In the genomic region with DNA sequence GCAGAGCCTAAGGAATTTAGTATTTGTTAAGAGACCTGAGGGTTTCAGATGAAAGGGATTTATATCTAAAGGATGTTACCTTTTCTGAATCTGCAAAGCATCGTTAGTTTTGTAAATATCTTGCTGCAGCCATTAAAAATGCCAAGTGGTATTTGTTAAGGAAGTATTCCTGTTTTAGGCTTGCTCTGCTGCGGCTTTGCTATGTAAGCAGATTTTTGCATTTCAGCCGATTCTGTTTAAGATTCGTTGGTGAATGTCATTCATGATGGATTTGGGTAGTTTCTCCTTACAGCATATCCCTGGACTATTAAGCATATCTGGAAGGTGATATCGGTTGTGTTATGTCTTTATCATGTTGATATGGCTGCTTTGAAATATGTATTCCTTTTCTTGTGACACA, we compare ENCODE assay signal across 9 cellular contexts. TPM values are rescaled to one million over a fixed set of nuclear protein-coding genes. Genes with fewer than 3 reads are reported as not detected.
A peak's percentile ranks its signal among the peaks of the same experiment; 100 is the strongest.
DNase-seq lines count a peak whose midpoint lies in the region; TF ChIP-seq lines count a peak whose summit lies in the region.
"Had no signal": no experiment of that assay in that cellular context is flagged by ENCODE, and none has a peak within 500 bp of the region (broad histone marks: within the 10 kb centered on the region; RNA-seq: fewer than 3 reads in every experiment).

No MANE protein-coding gene starts in this region.

- H3K4me3 ChIP-seq in effector memory CD4-positive, alpha-beta T cell (ENCODE audit: insufficient read depth, low read depth, low read length, poor library complexity, severe bottlenecking) = peak overlapping the region; percentile 96
- peak overlapping the region; percentile 70 for H3K4me3 ChIP-seq in neural cell (ENCODE audit: low read length)

- no peaks in the 10 kb centered on the region for H3K9me2 ChIP-seq in neural cell (ENCODE audit: insufficient read depth, low read length)

- H3K27ac ChIP-seq in effector memory CD4-positive, alpha-beta T cell (ENCODE audit: insufficient read depth, low read length, poor library complexity, severe bottlenecking) = peak overlapping the region; percentile 90
- H3K27ac ChIP-seq in neural cell (ENCODE audit: low read length) = peak overlapping the region; percentile 89

- no peaks in the 10 kb centered on the region for H3K36me3 ChIP-seq in effector memory CD4-positive, alpha-beta T cell (ENCODE audit: control insufficient read depth, insufficient read depth, low read length)
- H3K36me3 ChIP-seq in neural cell (ENCODE audit: insufficient read depth, low read length) = no peaks in the 10 kb centered on the region

- no peaks in the 10 kb centered on the region for H3K27me3 ChIP-seq in effector memory CD4-positive, alpha-beta T cell (replicated peaks; ENCODE audit: control insufficient read depth, insufficient read depth, low read length, poor library complexity, severe bottlenecking)
- H3K27me3 ChIP-seq in neural cell (ENCODE audit: insufficient read depth, low read depth, low read length) = no peaks in the 10 kb centered on the region

- no peaks in the 10 kb centered on the region for H4K20me1 ChIP-seq in neural cell (ENCODE audit: insufficient read depth)

- H3K4me1 ChIP-seq in effector memory CD4-positive, alpha-beta T cell (ENCODE audit: control insufficient read depth, insufficient read depth, low read length, poor library complexity, severe bottlenecking) = peaks cover 20% of the 10 kb centered on the region

- no peak overlapping the region for H2AFZ ChIP-seq in neural cell (ENCODE audit: low read depth, low read length)

- no peaks in the 10 kb centered on the region for H3K9me3 ChIP-seq in effector memory CD4-positive, alpha-beta T cell (ENCODE audit: control insufficient read depth, low read length)
- H3K9me3 ChIP-seq in neural cell (ENCODE audit: low read length) = no peaks in the 10 kb centered on the region

- no peak for TF ChIP-seq RAD21 in neural cell (conservative IDR thresholded peaks at IDR 0.05)

- no peak for TF ChIP-seq CTCF in neural cell (IDR thresholded peaks at IDR 0.05; ENCODE audit: poor library complexity, severe bottlenecking)

- H3K9ac ChIP-seq in neural cell (ENCODE audit: low read length) = peak overlapping the region; percentile 82

- H3K79me2 ChIP-seq in neural cell (replicated peaks; ENCODE audit: insufficient read depth, low read length) = peaks cover 54% of the 10 kb centered on the region

- H3F3A ChIP-seq in neural cell (ENCODE audit: insufficient read depth, low read length, poor library complexity, severe bottlenecking) = no peaks in the 10 kb centered on the region

- DNase-seq in CD1c-positive myeloid dendritic cell (ENCODE audit: extremely low spot score) (peak; percentile 42), NAMALWA (ENCODE audit: low spot score) (peak; percentile 26), NCI-H446 treated with DMSO at 0.1 percent for 48 hours (lab: John Stamatoyannopoulos, UW) (no peak), DMS79 treated with DMSO at 0.1 percent for 48 hours (lab: John Stamatoyannopoulos, UW) (no peak), DMS79 (lab: John Stamatoyannopoulos, UW) (no peak), 8988T (no peak)
- no peak for DNase-seq in effector memory CD4-positive, alpha-beta T cell
- DNase-seq: activated CD8-positive, alpha-beta memory T cell treated with anti-CD3 and anti-CD28 coated beads, Interleukin-2, amount 50 U/mL, for 4 hours had no signal

- no peak for TF ChIP-seq EP300 in neural cell (conservative IDR thresholded peaks at IDR 0.05; ENCODE audit: poor library complexity, severe bottlenecking)

- H3K4me2 ChIP-seq in neural cell (ENCODE audit: low read length) = peak overlapping the region; percentile 93

TF ChIP-seq in neural cell, 6 proteins besides CTCF, POLR2A, EP300 and RAD21:
- TF ChIP-seq SMC3 (conservative IDR thresholded peaks at IDR 0.05; ENCODE audit: poor library complexity) (no peak), POLR2AphosphoS5 (IDR thresholded peaks at IDR 0.05) (no peak), MXI1 (conservative IDR thresholded peaks at IDR 0.05; ENCODE audit: poor library complexity, severe bottlenecking) (no peak), EZH2 (IDR thresholded peaks at IDR 0.05; ENCODE audit: borderline replicate concordance, insufficient read depth, low read length, poor library complexity, severe bottlenecking) (no peak)

RNA-seq across cellular contexts. Expression of a gene that starts 1.0 kb away (rescaled TPM):
- polyA plus RNA-seq in neural cell = 30.3 and 31.8 TPM in 2 replicates
- 40.7 and 54.8 TPM in 2 replicates for polyA minus RNA-seq in neural cell

Comparison
In these comparisons a context has a peak if more than half of its experiments do, and no peak if none do; other contexts are left out.
1. DNase-seq: peak in CD1c-positive myeloid dendritic cell (single experiment) and NAMALWA (single experiment); none in effector memory CD4-positive, alpha-beta T cell (0 of 3), NCI-H446 treated with DMSO at 0.1 percent for 48 hours (single experiment), DMS79 treated with DMSO at 0.1 percent for 48 hours (single experiment), DMS79 (single experiment) and 8988T (single experiment).